In the genomic region with DNA sequence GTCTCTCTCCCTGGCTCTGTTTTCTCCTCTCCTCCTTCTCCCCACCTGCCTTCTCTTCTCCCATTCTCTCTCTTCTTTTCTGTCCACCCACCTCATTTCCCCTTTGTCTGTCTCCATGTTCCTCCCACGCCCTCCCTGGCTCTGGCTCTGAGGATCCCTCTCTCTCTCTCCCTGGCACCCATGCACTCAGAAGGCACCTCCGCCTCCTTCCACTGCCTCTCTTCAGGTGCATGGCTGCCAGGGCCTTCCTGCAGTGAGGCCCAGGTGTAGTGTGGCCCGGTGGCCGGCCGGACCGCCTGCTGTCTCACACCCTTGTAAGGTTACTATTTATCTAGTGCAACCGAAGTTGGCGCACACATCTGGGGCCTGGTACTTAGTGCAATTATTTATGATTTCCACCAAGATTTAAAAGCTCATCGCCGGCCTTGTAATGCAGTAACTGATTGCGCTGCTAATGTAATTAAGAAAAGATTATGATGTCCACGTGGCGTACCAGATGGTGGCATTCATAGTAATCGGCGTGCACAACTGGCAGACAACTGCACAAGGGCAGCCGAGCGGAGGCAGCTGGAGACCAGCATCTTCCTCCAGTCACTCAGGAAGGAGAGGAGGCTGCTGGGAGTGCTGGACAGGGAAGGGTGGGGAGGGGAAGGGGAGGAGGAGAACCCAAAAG, we compare ENCODE assay signal across 1 cellular context.
A peak's percentile ranks its signal among the peaks of the same experiment; 100 is the strongest.
TF ChIP-seq lines count a peak whose summit lies in the region.

No MANE protein-coding gene starts in this region.

TF ChIP-seq in SK-N-SH, 30 proteins besides CTCF, POLR2A, EP300 and RAD21:
- no peak for TF ChIP-seq RFX5 (IDR thresholded peaks at IDR 0.05; ENCODE audit: low read length)
- TF ChIP-seq MXI1 (IDR thresholded peaks at IDR 0.05; ENCODE audit: low read depth, low read length) = peak; percentile 92; the same call in 1 of the 2 replicates
- TF ChIP-seq CHD2 (IDR thresholded peaks at IDR 0.05; ENCODE audit: low read length, partially characterized antibody) = peak; percentile 81
- peak; percentile 90 for TF ChIP-seq RCOR1 (IDR thresholded peaks at IDR 0.05; ENCODE audit: low read length)
- peak; percentile 65; the same call in 1 of the 2 replicates for TF ChIP-seq FOXJ3 (CRISPR knock-in tag; IDR thresholded peaks at IDR 0.05)
- TF ChIP-seq GATA2 (CRISPR knock-in tag; IDR thresholded peaks at IDR 0.05) = peak; percentile 81
- no peak for TF ChIP-seq ELF1 (IDR thresholded peaks at IDR 0.05)
- TF ChIP-seq, protein P1, sequence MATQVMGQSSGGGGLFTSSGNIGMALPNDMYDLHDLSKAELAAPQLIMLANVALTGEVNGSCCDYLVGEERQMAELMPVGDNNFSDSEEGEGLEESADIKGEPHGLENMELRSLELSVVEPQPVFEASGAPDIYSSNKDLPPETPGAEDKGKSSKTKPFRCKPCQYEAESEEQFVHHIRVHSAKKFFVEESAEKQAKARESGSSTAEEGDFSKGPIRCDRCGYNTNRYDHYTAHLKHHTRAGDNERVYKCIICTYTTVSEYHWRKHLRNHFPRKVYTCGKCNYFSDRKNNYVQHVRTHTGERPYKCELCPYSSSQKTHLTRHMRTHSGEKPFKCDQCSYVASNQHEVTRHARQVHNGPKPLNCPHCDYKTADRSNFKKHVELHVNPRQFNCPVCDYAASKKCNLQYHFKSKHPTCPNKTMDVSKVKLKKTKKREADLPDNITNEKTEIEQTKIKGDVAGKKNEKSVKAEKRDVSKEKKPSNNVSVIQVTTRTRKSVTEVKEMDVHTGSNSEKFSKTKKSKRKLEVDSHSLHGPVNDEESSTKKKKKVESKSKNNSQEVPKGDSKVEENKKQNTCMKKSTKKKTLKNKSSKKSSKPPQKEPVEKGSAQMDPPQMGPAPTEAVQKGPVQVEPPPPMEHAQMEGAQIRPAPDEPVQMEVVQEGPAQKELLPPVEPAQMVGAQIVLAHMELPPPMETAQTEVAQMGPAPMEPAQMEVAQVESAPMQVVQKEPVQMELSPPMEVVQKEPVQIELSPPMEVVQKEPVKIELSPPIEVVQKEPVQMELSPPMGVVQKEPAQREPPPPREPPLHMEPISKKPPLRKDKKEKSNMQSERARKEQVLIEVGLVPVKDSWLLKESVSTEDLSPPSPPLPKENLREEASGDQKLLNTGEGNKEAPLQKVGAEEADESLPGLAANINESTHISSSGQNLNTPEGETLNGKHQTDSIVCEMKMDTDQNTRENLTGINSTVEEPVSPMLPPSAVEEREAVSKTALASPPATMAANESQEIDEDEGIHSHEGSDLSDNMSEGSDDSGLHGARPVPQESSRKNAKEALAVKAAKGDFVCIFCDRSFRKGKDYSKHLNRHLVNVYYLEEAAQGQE (IDR thresholded peaks at IDR 0.05; ENCODE audit: low read depth, low read length) = no peak
- 0 out of 2 replicates have a peak, but pooled peaks have one; percentile 17 for TF ChIP-seq TCF12 (IDR thresholded peaks at IDR 0.05)
- TF ChIP-seq SIN3A (IDR thresholded peaks at IDR 0.05; ENCODE audit: borderline replicate concordance, low read depth, low read length) = no peak
- TF ChIP-seq TAF1 (IDR thresholded peaks at IDR 0.05; ENCODE audit: borderline replicate concordance, low read depth, low read length) = no peak
